22 cellular contexts compared by ENCODE assay signal in the genomic region with DNA sequence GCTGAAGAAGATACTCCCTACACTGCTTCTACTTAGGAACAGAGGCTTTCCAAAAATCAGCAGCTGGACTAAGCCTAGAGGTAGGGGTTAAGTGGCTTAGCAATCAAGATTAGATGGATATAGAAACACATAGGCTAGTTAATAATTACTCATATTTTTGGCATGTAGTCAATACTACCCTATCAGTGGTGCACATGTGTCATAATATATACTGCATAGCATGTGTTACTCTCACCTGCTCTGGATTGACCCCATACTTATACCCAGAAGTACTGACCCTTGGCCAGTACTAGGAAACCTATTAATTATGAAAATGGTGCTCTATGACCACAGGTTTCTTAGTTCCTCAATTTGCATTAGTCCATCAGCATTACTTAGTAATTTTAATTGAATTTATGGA.
"Had no signal": no experiment of that assay in that cellular context is flagged by ENCODE, and none has a peak within 500 bp of the region (broad histone marks: within the 10 kb centered on the region; RNA-seq: fewer than 3 reads in every experiment).

No MANE protein-coding gene starts in this region.

- H3K9me3 ChIP-seq: testis had no signal

- DNase-seq: activated CD4-positive, alpha-beta T cell treated with anti-CD3 and anti-CD28 coated beads for 1 hour; activated CD4-positive, alpha-beta T cell treated with anti-CD3 and anti-CD28 coated beads, Interleukin-2, amount 50 U/mL, for 1 hour; activated CD8-positive, alpha-beta T cell treated with anti-CD3 and anti-CD28 coated beads, Interleukin-2, amount 10 ng/mL, durations not matched to agents 7 days and 5 days; activated gamma-delta T cell; activated naive CD4-positive, alpha-beta T cell treated with anti-CD3 and anti-CD28 coated beads, Interleukin-2, amount 50 U/mL, for 16 hours; activated naive CD8-positive, alpha-beta T cell treated with anti-CD3 and anti-CD28 coated beads, Interleukin-2, amount 50 U/mL, for 24 hours; cortex of kidney; immature natural killer cell; left ventricle myocardium inferior; mammary epithelial cell; midbrain; natural killer cell; stimulated activated CD4-positive, alpha-beta T cell treated with anti-CD3 and anti-CD28 coated beads, Interleukin-15, amount 100 ng/mL, for 24 hours; stimulated activated naive CD4-positive, alpha-beta T cell; testis had no signal

- H2AFZ ChIP-seq: hepatocyte had no signal

- H3K36me3 Mint-ChIP-seq: immature natural killer cell, natural killer cell, type B pancreatic cell had no signal

- H3K4me3 Mint-ChIP-seq: activated CD8-positive, alpha-beta T cell treated with anti-CD3 and anti-CD28 coated beads, Interleukin-2, amount 10 ng/mL, durations not matched to agents 7 days and 5 days; activated naive CD8-positive, alpha-beta T cell treated with anti-CD3 and anti-CD28 coated beads, Interleukin-2, amount 50 U/mL, for 24 hours; activated T-helper 1 cell treated with anti-CD3 and anti-CD28 coated beads, Interleukin-12 subunit alpha, Interleukin-12 subunit beta, Interleukin-2, Interleukin-4 antibody, amounts not matched to agents 30 ng/mL and 10 ng/mL and 1 ng/mL, durations not matched to agents 14 hours and 24 hours and 36 hours; immature natural killer cell; natural killer cell; T-helper 2 cell treated with Interferon-gamma antibody and Interleukin-4, amounts not matched to agents 5 μg/mL and 100 μg/mL, for 36 hours; type B pancreatic cell had no signal

- H3K4me1 ChIP-seq: left ventricle myocardium inferior, testis had no signal

- H3K27ac Mint-ChIP-seq: activated CD8-positive, alpha-beta T cell treated with anti-CD3 and anti-CD28 coated beads, Interleukin-2, amount 10 ng/mL, durations not matched to agents 7 days and 5 days; activated naive CD8-positive, alpha-beta T cell treated with anti-CD3 and anti-CD28 coated beads, Interleukin-2, amount 50 U/mL, for 24 hours; activated T-helper 1 cell treated with anti-CD3 and anti-CD28 coated beads, Interleukin-12 subunit alpha, Interleukin-12 subunit beta, Interleukin-2, Interleukin-4 antibody, amounts not matched to agents 30 ng/mL and 10 ng/mL and 1 ng/mL, durations not matched to agents 14 hours and 24 hours and 36 hours; immature natural killer cell; natural killer cell; T-helper 2 cell treated with Interferon-gamma antibody and Interleukin-4, amounts not matched to agents 5 μg/mL and 100 μg/mL, for 36 hours; type B pancreatic cell had no signal

- H3K79me2 ChIP-seq: hepatocyte had no signal

- H3K27ac ChIP-seq: cardiac muscle cell, hepatocyte, left ventricle myocardium inferior, testis had no signal

- H3K4me2 ChIP-seq: hepatocyte, smooth muscle cell had no signal

- H3K36me3 ChIP-seq: cardiac muscle cell, left ventricle myocardium inferior had no signal

- H3K4me1 Mint-ChIP-seq: activated naive CD8-positive, alpha-beta T cell treated with anti-CD3 and anti-CD28 coated beads, Interleukin-2, amount 50 U/mL, for 24 hours; immature natural killer cell; natural killer cell had no signal

- H3K27me3 ChIP-seq: cardiac muscle cell, hepatocyte, testis had no signal

- H3K4me3 ChIP-seq: cardiac muscle cell, hepatocyte, left ventricle myocardium inferior, smooth muscle cell, testis had no signal

- H3K9me3 Mint-ChIP-seq: type B pancreatic cell had no signal

- ATAC-seq: activated CD8-positive, alpha-beta T cell treated with anti-CD3 and anti-CD28 coated beads, Interleukin-2, amount 10 ng/mL, durations not matched to agents 7 days and 5 days; activated naive CD8-positive, alpha-beta T cell treated with anti-CD3 and anti-CD28 coated beads, Interleukin-2, amount 50 U/mL, for 24 hours; natural killer cell; sciatic nerve had no signal
